23 cellular contexts compared by ENCODE assay signal in genomic region chr11:120040136-120040840, GRCh38.
DNase-seq lines count a peak whose midpoint lies in the region; ATAC-seq, FAIRE-seq and TF ChIP-seq lines count a peak whose summit lies in the region.
"Had no signal": no experiment of that assay in that cellular context is flagged by ENCODE, and none has a peak within 500 bp of the region (broad histone marks: within the 10 kb centered on the region; RNA-seq: fewer than 3 reads in every experiment).

No MANE protein-coding gene starts in this region.

- H3K36me3 Mint-ChIP-seq in T-cell, result no peaks in the 10 kb centered on the region
- H3K36me3 Mint-ChIP-seq: CD4-positive, CD25-positive, alpha-beta regulatory T cell had no signal

- TF ChIP-seq CTCF in suprapubic skin (IDR thresholded peaks at IDR 0.05), result no peak

- H3K9me3 Mint-ChIP-seq in T-cell, result peaks cover 0 to 4% (median 0%) of the 10 kb centered on the region in 3 donors

- CTCF ChIA-PET in T-cell (lab: Charles Lee), result no interaction called here

- POLR2A ChIA-PET in T-cell (lab: Charles Lee), result no interaction called here

- H3K27ac Mint-ChIP-seq in T-cell, result no peak overlapping the region
- H3K27ac Mint-ChIP-seq: CD4-positive, CD25-positive, alpha-beta regulatory T cell; GM23338 had no signal

- no peaks in the 10 kb centered on the region for H3K36me3 ChIP-seq in suprapubic skin
- no peaks in the 10 kb centered on the region for H3K36me3 ChIP-seq in H7 (replicated peaks; ENCODE audit: control insufficient read depth, insufficient read depth, low read length)
- H3K36me3 ChIP-seq: BE2C, MG63 had no signal

- no peaks in the 10 kb centered on the region for H3K4me1 Mint-ChIP-seq in T-cell
- H3K4me1 Mint-ChIP-seq: CD4-positive, CD25-positive, alpha-beta regulatory T cell had no signal

- no peak overlapping the region for H3K4me3 Mint-ChIP-seq in T-cell
- H3K4me3 Mint-ChIP-seq: CD4-positive, CD25-positive, alpha-beta regulatory T cell; GM23338 had no signal

- peaks cover 29 to 39% of the 10 kb centered on the region in 2 donors for H3K27me3 Mint-ChIP-seq in T-cell

- no peaks in the 10 kb centered on the region for H3K4me1 ChIP-seq in suprapubic skin
- H3K4me1 ChIP-seq: BE2C had no signal

- DNase-seq in NCI-H2171 treated with DMSO at 0.1 percent for 48 hours (lab: John Stamatoyannopoulos, UW) (peak; percentile 16), NCI-H2171 (lab: John Stamatoyannopoulos, UW) (no peak), NCI-H345 treated with DMSO at 0.1 percent for 48 hours (lab: John Stamatoyannopoulos, UW; ENCODE audit: unreplicated experiment) (peak; percentile 19), islet precursor cell (peak; percentile 28), suprapubic skin (ENCODE audit: low spot score in 2 of 2) (peak; percentile 5 to 52), T-cell (no peak), HTR-8/SVneo (ENCODE audit: insufficient read length, low spot score) (no peak), H7 (no peak)
- DNase-seq: 8988T; BE2C; CD4-positive, CD25-positive, alpha-beta regulatory T cell; COR-L47; Kasumi-1; MG63; NCI-H1092; NCI-H1436 treated with DMSO at 0.1 percent for 48 hours; NCI-H2029; NCI-H510A treated with DMSO at 0.1 percent for 48 hours; PC-9 had no signal

- no peak for FAIRE-seq in HTR-8/SVneo (lab: Jason Lieb, UNC)
- FAIRE-seq: GM12878, GM18507 had no signal

- no peak for ATAC-seq in T-cell (replicated peaks in 1 of 4)
- ATAC-seq: GM12878, GM23338 had no signal

- 73% methylated on average over 6 of the region's 6 CpGs for WGBS in suprapubic skin

- H3K27me3 ChIP-seq in suprapubic skin, result peaks cover 3% of the 10 kb centered on the region
- no peaks in the 10 kb centered on the region for H3K27me3 ChIP-seq in H7 (ENCODE audit: control insufficient read depth, insufficient read depth, low read length)
- H3K27me3 ChIP-seq: BE2C, MG63 had no signal

- no peak overlapping the region for H3K27ac ChIP-seq in suprapubic skin
- H3K27ac ChIP-seq: PC-9, RWPE1 had no signal

- TF ChIP-seq POLR2A in suprapubic skin (IDR thresholded peaks at IDR 0.05), result no peak

- H3K9me3 ChIP-seq in suprapubic skin, result no peaks in the 10 kb centered on the region
- H3K9me3 ChIP-seq: BE2C, MG63 had no signal

- H3K4me3 ChIP-seq in suprapubic skin (no peak overlapping the region), H7 (ENCODE audit: insufficient read depth, low read depth, low read length) (no peak overlapping the region)
- H3K4me3 ChIP-seq: GM12878, GM23338, MG63, PC-9 had no signal

- no peak for TF ChIP-seq EP300 in suprapubic skin (IDR thresholded peaks at IDR 0.05)

Comparison
In these comparisons a context has a peak if more than half of its experiments do, and no peak if none do; other contexts are left out.
1. DNase-seq: peak in NCI-H2171 treated with DMSO at 0.1 percent for 48 hours (single experiment), NCI-H345 treated with DMSO at 0.1 percent for 48 hours (single experiment), islet precursor cell (single experiment) and suprapubic skin (2 of 2); none in NCI-H2171 (single experiment), T-cell (0 of 34), HTR-8/SVneo (single experiment) and H7 (single experiment).